Comparison of ENCODE assay signal across 28 cellular contexts in the genomic region with DNA sequence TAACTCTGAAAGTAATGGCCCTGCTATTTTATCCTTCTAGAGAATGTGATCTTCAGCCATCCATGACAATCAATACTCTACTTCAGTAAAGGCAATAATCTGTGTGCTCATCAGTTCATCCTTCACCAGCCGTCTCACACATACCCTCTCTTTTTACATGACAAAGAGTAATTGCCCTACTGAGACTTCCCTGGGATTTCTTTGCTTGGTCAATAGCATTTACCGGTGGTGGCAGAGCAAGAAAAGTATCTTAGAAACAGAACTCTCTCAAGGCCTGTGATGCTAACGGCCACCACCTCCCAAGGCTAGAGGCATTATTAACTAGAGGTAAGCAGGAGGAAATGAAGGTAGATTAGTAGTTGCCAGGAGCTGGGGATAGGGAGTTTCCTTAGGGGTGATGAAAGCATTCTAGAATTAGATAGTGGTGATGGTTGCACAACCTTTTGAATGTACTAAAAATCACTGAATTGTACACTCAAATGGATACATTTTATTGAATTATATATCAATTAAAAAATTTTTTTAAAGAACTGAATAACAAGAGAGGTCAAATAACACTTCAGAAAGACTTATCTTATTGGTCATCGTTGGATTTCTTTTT.
"Had no signal": no experiment of that assay in that cellular context is flagged by ENCODE, and none has a peak within 500 bp of the region (broad histone marks: within the 10 kb centered on the region; RNA-seq: fewer than 3 reads in every experiment).

No MANE protein-coding gene starts in this region.

- H3K9me3 ChIP-seq: adrenal gland, ascending aorta, gastroesophageal sphincter, left ventricle myocardium inferior, psoas muscle, tibial nerve had no signal

- H3K27me3 ChIP-seq: adrenal gland, ascending aorta, cardiac muscle cell, gastroesophageal sphincter, tibial nerve had no signal

- H3K79me2 ChIP-seq: parathyroid adenoma had no signal

- H3K27ac ChIP-seq: adrenal gland, ascending aorta, cardiac muscle cell, gastroesophageal sphincter, left ventricle myocardium inferior, parathyroid adenoma, psoas muscle, tibial nerve, WERI-Rb-1 had no signal

- H2AFZ ChIP-seq: parathyroid adenoma had no signal

- H3K9ac ChIP-seq: parathyroid adenoma had no signal

- H3K4me1 ChIP-seq: adrenal gland, ascending aorta, gastroesophageal sphincter, left ventricle myocardium inferior, parathyroid adenoma, psoas muscle, tibial nerve had no signal

- H3K36me3 ChIP-seq: adrenal gland, ascending aorta, cardiac muscle cell, gastroesophageal sphincter, left ventricle myocardium inferior, tibial nerve, WERI-Rb-1 had no signal

- DNase-seq: activated CD4-positive, alpha-beta memory T cell treated with anti-CD3 and anti-CD28 coated beads for 36 hours; activated CD4-positive, alpha-beta T cell treated with anti-CD3 and anti-CD28 coated beads, Interleukin-2, amount 10 ng/mL, durations not matched to agents 24 days and 14 days; activated CD4-positive, CD25-positive, alpha-beta regulatory T cell treated with anti-CD3 and anti-CD28 coated beads, Interleukin-2, amount 50 U/mL, for 72 hours; activated CD8-positive, alpha-beta memory T cell treated with anti-CD3 and anti-CD28 coated beads, Interleukin-2, amount 50 U/mL, for 4 hours; activated effector memory CD4-positive, alpha-beta T cell treated with anti-CD3 and anti-CD28 coated beads, Interleukin-2, amount 50 U/mL, for 16 hours; activated naive CD4-positive, alpha-beta T cell treated with anti-CD3 and anti-CD28 coated beads for 36 hours; activated naive CD8-positive, alpha-beta T cell treated with anti-CD3 and anti-CD28 coated beads for 36 hours; activated T-cell treated with anti-CD3 and anti-CD28 coated beads, Interleukin-2, amount 50 U/mL, for 1 hour; adrenal gland; cortex of kidney; effector memory CD8-positive, alpha-beta T cell; head of caudate nucleus; hippocampal formation; left ventricle myocardium inferior; nephron progenitor cell; nucleus accumbens; psoas muscle; right cardiac atrium; stimulated activated CD4-positive, alpha-beta T cell treated with anti-CD3 and anti-CD28 coated beads, Interleukin-15, amount 100 ng/mL, for 24 hours; stimulated activated CD4-positive, alpha-beta T cell treated with anti-CD3 and anti-CD28 coated beads, Interleukin-2, amount 100 ng/mL, for 24 hours; stimulated activated naive B cell treated with anti-CD40 and anti-IgM and Interleukin-4, amounts not matched to agents 10 μg/mL and 1 μg/mL and 100 μg/mL, for 72 hours; T-helper 9 cell; WERI-Rb-1 had no signal

- H3K4me3 ChIP-seq: adrenal gland, ascending aorta, cardiac muscle cell, gastroesophageal sphincter, left ventricle myocardium inferior, psoas muscle, tibial nerve had no signal

- ATAC-seq: effector memory CD8-positive, alpha-beta T cell; gastroesophageal sphincter; psoas muscle; right cardiac atrium; stimulated activated naive B cell treated with anti-CD40 and anti-IgM and Interleukin-4, amounts not matched to agents 10 μg/mL and 1 μg/mL and 100 μg/mL, for 72 hours had no signal
